ENCODE assay signal across 32 cellular contexts in the genomic region with DNA sequence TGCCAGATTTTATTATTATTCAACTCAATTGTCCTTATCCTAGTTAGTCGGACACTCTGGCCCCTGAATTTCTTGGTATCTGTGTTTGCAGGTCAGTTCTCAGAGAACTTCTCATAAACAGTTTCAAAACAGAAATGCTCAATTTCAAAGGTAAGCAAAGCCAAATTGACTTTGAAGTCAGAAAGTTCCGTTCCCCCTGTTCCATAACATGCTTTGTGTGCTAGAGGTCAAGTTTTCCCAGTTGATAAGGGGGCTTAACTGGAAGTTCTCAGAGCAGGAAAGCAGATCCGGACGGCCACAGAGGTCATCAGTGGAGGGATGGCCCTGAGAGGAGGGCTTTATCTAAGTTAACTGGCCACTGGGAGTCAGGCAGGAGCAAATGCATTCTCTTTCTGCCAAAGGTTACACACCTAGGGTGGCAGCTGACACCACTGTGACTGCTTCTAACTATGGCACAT.
"Had no signal": no experiment of that assay in that cellular context is flagged by ENCODE, and none has a peak within 500 bp of the region (broad histone marks: within the 10 kb centered on the region; RNA-seq: fewer than 3 reads in every experiment).

No MANE protein-coding gene starts in this region.

- ATAC-seq: activated CD8-positive, alpha-beta T cell treated with anti-CD3 and anti-CD28 coated beads, Interleukin-2, amount 10 ng/mL, durations not matched to agents 7 days and 5 days; Right ventricle myocardium inferior had no signal

- H3K27me3 ChIP-seq: ascending aorta, cardiac muscle cell, SJCRH30 had no signal

- H3K4me3 ChIP-seq: ascending aorta, cardiac muscle cell, PC-9, SJCRH30, SK-N-MC had no signal

- H3K9me3 Mint-ChIP-seq: activated naive CD4-positive, alpha-beta T cell treated with anti-CD3 and anti-CD28 coated beads, Interleukin-2, amount 50 U/mL, for 24 hours; activated naive CD8-positive, alpha-beta T cell treated with anti-CD3 and anti-CD28 coated beads, Interleukin-2, amount 10 ng/mL, durations not matched to agents 7 days and 5 days; activated T-cell treated with anti-CD3 and anti-CD28 coated beads, Interleukin-2, amount 50 U/mL, for 24 hours; activated T-helper 2 cell treated with anti-CD3 and anti-CD28 coated beads, Interferon-gamma antibody, Interleukin-2, Interleukin-4, amounts not matched to agents 10 μg/mL and 5 μg/mL and 100 μg/mL, durations not matched to agents 14 hours and 24 hours and 36 hours; central memory CD8-positive, alpha-beta T cell had no signal

- H3K27me3 Mint-ChIP-seq: activated CD4-positive, alpha-beta T cell treated with anti-CD3 and anti-CD28 coated beads, Interleukin-2, amount 10 ng/mL, durations not matched to agents 24 days and 14 days; activated naive CD4-positive, alpha-beta T cell treated with anti-CD3 and anti-CD28 coated beads, Interleukin-2, amount 50 U/mL, for 24 hours; activated naive CD8-positive, alpha-beta T cell treated with anti-CD3 and anti-CD28 coated beads, Interleukin-2, amount 10 ng/mL, durations not matched to agents 7 days and 5 days; activated T-cell treated with anti-CD3 and anti-CD28 coated beads, Interleukin-2, amount 50 U/mL, for 24 hours; central memory CD8-positive, alpha-beta T cell had no signal

- H3K27ac ChIP-seq: ascending aorta, cardiac muscle cell, PC-9, RWPE1, SJCRH30, SK-N-MC, WERI-Rb-1 had no signal

- DNase-seq: activated CD4-positive, alpha-beta T cell treated with anti-CD3 and anti-CD28 coated beads, Interleukin-2, amount 10 ng/mL, durations not matched to agents 24 days and 14 days; activated CD4-positive, alpha-beta T cell treated with anti-CD3 and anti-CD28 coated beads, Interleukin-2, amount 50 U/mL, for 48 hours; activated CD8-positive, alpha-beta T cell treated with anti-CD3 and anti-CD28 coated beads, Interleukin-2, amount 10 ng/mL, durations not matched to agents 7 days and 5 days; activated gamma-delta T cell; activated naive CD4-positive, alpha-beta T cell treated with Interleukin-2 at 50 U/mL for 16 hours; activated naive CD8-positive, alpha-beta T cell treated with anti-CD3 and anti-CD28 coated beads, Interleukin-2, amount 10 ng/mL, durations not matched to agents 7 days and 5 days; activated T-cell treated with anti-CD3 and anti-CD28 coated beads, Interleukin-2, amount 50 U/mL, for 24 hours; amygdala; MM.1S; MV-4-11; NCI-H1092; NCI-H1436 treated with DMSO at 0.1 percent for 48 hours; NCI-H1694 treated with DMSO at 0.1 percent for 48 hours; NCI-H2029; NCI-H2107; NCI-H2171; NCI-H510A; NCI-H526; NCI-H748 treated with DMSO at 0.1 percent for 48 hours; NK-92 treated with Interleukin-12 subunit alpha and Interleukin-12 subunit beta, amount 100 ng/mL, for 24 hours; PC-9; SJCRH30; T1000; WERI-Rb-1 had no signal

- H3K9me3 ChIP-seq: ascending aorta, SJCRH30 had no signal

- H3K4me3 Mint-ChIP-seq: activated CD4-positive, alpha-beta T cell treated with anti-CD3 and anti-CD28 coated beads, Interleukin-2, amount 10 ng/mL, durations not matched to agents 24 days and 14 days; activated CD8-positive, alpha-beta T cell treated with anti-CD3 and anti-CD28 coated beads, Interleukin-2, amount 10 ng/mL, durations not matched to agents 7 days and 5 days; activated naive CD4-positive, alpha-beta T cell treated with anti-CD3 and anti-CD28 coated beads, Interleukin-2, amount 50 U/mL, for 24 hours; activated naive CD8-positive, alpha-beta T cell treated with anti-CD3 and anti-CD28 coated beads, Interleukin-2, amount 10 ng/mL, durations not matched to agents 7 days and 5 days; activated T-cell treated with anti-CD3 and anti-CD28 coated beads, Interleukin-2, amount 50 U/mL, for 24 hours; central memory CD8-positive, alpha-beta T cell had no signal

- H3K4me1 ChIP-seq: SJCRH30 had no signal

- H3K4me2 ChIP-seq: PC-9 had no signal

- H3K36me3 Mint-ChIP-seq: activated naive CD4-positive, alpha-beta T cell treated with anti-CD3 and anti-CD28 coated beads, Interleukin-2, amount 50 U/mL, for 24 hours had no signal

- H3K36me3 ChIP-seq: ascending aorta, cardiac muscle cell, SJCRH30, WERI-Rb-1 had no signal

- H3K27ac Mint-ChIP-seq: activated CD4-positive, alpha-beta T cell treated with anti-CD3 and anti-CD28 coated beads, Interleukin-2, amount 10 ng/mL, durations not matched to agents 24 days and 14 days; activated CD8-positive, alpha-beta T cell treated with anti-CD3 and anti-CD28 coated beads, Interleukin-2, amount 10 ng/mL, durations not matched to agents 7 days and 5 days; activated naive CD4-positive, alpha-beta T cell treated with anti-CD3 and anti-CD28 coated beads, Interleukin-2, amount 50 U/mL, for 24 hours; activated naive CD8-positive, alpha-beta T cell treated with anti-CD3 and anti-CD28 coated beads, Interleukin-2, amount 10 ng/mL, durations not matched to agents 7 days and 5 days; activated T-cell treated with anti-CD3 and anti-CD28 coated beads, Interleukin-2, amount 50 U/mL, for 24 hours; activated T-helper 2 cell treated with anti-CD3 and anti-CD28 coated beads, Interferon-gamma antibody, Interleukin-2, Interleukin-4, amounts not matched to agents 10 μg/mL and 5 μg/mL and 100 μg/mL, durations not matched to agents 14 hours and 24 hours and 36 hours had no signal

- H2AFZ ChIP-seq: PC-9 had no signal
